In the genomic region with DNA sequence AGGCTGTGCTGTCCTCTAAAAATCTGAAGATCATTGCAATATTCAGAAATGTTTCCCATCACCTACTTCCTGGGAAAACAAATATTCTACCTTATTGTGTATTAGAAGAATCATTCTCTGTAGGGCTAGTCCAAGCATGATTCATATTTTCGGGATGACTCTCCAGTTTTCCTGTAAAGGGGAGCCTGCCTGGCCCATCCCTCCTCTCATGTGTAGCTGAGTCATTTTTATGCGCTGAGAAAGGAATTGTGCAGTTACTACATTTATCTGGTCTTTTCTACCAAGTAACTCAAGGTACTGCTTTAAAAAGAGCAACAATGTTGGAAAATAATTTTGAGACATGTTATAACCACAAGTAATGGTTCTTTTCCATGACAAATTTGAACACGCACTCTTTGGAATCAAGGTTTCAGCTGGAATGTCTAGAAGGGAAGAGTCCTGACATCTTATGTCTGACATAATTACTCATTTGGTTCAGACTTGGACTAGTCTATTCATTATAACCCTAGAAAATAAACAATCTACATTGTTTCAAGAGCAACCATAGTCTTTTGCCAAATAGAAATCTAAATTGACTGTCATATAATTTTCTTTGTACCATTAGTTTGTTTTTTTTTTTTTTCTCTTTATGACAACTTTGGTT, we compare ENCODE assay signal across 1 cellular context.
TF ChIP-seq lines count a peak whose summit lies in the region.

No MANE protein-coding gene starts in this region.

TF ChIP-seq in SK-N-SH, 30 proteins besides CTCF, POLR2A, EP300 and RAD21 (continued from another document):
- TF ChIP-seq, protein P1, sequence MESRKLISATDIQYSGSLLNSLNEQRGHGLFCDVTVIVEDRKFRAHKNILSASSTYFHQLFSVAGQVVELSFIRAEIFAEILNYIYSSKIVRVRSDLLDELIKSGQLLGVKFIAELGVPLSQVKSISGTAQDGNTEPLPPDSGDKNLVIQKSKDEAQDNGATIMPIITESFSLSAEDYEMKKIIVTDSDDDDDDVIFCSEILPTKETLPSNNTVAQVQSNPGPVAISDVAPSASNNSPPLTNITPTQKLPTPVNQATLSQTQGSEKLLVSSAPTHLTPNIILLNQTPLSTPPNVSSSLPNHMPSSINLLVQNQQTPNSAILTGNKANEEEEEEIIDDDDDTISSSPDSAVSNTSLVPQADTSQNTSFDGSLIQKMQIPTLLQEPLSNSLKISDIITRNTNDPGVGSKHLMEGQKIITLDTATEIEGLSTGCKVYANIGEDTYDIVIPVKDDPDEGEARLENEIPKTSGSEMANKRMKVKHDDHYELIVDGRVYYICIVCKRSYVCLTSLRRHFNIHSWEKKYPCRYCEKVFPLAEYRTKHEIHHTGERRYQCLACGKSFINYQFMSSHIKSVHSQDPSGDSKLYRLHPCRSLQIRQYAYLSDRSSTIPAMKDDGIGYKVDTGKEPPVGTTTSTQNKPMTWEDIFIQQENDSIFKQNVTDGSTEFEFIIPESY (IDR thresholded peaks at IDR 0.05; ENCODE audit: borderline replicate concordance, low read depth): no peak
- TF ChIP-seq GATA2 (CRISPR knock-in tag; IDR thresholded peaks at IDR 0.05) (no peak), FOSL2 (IDR thresholded peaks at IDR 0.05; ENCODE audit: borderline replicate concordance, low read depth) (peak; percentile 80; the same call in 1 of the 2 replicates), RCOR1 (IDR thresholded peaks at IDR 0.05; ENCODE audit: low read length) (no peak), NRF1 (IDR thresholded peaks at IDR 0.05; ENCODE audit: low read depth, low read length) (no peak), YY1 (IDR thresholded peaks at IDR 0.05; ENCODE audit: low read depth) (no peak), NFIC (IDR thresholded peaks at IDR 0.05; ENCODE audit: borderline replicate concordance) (no peak), FOXM1 (IDR thresholded peaks at IDR 0.05; ENCODE audit: low read depth) (no peak)
- TF ChIP-seq, protein P2, sequence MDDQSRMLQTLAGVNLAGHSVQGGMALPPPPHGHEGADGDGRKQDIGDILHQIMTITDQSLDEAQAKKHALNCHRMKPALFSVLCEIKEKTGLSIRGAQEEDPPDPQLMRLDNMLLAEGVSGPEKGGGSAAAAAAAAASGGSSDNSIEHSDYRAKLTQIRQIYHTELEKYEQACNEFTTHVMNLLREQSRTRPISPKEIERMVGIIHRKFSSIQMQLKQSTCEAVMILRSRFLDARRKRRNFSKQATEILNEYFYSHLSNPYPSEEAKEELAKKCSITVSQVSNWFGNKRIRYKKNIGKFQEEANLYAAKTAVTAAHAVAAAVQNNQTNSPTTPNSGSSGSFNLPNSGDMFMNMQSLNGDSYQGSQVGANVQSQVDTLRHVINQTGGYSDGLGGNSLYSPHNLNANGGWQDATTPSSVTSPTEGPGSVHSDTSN (IDR thresholded peaks at IDR 0.05): no peak
- TF ChIP-seq, protein P3, sequence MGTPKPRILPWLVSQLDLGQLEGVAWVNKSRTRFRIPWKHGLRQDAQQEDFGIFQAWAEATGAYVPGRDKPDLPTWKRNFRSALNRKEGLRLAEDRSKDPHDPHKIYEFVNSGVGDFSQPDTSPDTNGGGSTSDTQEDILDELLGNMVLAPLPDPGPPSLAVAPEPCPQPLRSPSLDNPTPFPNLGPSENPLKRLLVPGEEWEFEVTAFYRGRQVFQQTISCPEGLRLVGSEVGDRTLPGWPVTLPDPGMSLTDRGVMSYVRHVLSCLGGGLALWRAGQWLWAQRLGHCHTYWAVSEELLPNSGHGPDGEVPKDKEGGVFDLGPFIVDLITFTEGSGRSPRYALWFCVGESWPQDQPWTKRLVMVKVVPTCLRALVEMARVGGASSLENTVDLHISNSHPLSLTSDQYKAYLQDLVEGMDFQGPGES (IDR thresholded peaks at IDR 0.05; ENCODE audit: low read depth, low read length): no peak
